In genomic region chr1:57101171-57101570, GRCh38 we compare ENCODE assay signal across 23 cellular contexts.
A peak's percentile ranks its signal among the peaks of the same experiment; 100 is the strongest.
DNase-seq lines count a peak whose midpoint lies in the region; ATAC-seq, FAIRE-seq and TF ChIP-seq lines count a peak whose summit lies in the region.
"Had no signal": no experiment of that assay in that cellular context is flagged by ENCODE, and none has a peak within 500 bp of the region (broad histone marks: within the 10 kb centered on the region; RNA-seq: fewer than 3 reads in every experiment).

No MANE protein-coding gene starts in this region.

- FAIRE-seq in small intestine (lab: Jason Lieb, UNC): no peak
- FAIRE-seq: GM19239 had no signal

- in situ Hi-C loops in GM23248 (cut with MboI): no loop called here

- H3K79me2 ChIP-seq in GM23248 (ENCODE audit: insufficient read depth) (no peaks in the 10 kb centered on the region), neural progenitor cell (ENCODE audit: low read depth) (no peaks in the 10 kb centered on the region)

- H3K27me3 Mint-ChIP-seq in neural progenitor cell (ENCODE audit: insufficient read depth, low read depth) (peaks cover 4% of the 10 kb centered on the region), mesothelial cell of epicardium (ENCODE audit: low read depth) (peaks cover 3% of the 10 kb centered on the region)

- H4K20me1 ChIP-seq in GM23248 (ENCODE audit: insufficient read depth) (no peaks in the 10 kb centered on the region), neural progenitor cell (ENCODE audit: low read depth) (no peaks in the 10 kb centered on the region)

- H3K9ac ChIP-seq in GM23248 (no peak overlapping the region), neural progenitor cell (no peak overlapping the region)

- 0 out of 2 replicates have a peak, but pooled peaks cover 8% of the 10 kb centered on the region for H3K4me1 ChIP-seq in GM23248 (ENCODE audit: insufficient read depth)
- H3K4me1 ChIP-seq in neural progenitor cell: peaks cover 50% of the 10 kb centered on the region
- no peaks in the 10 kb centered on the region for H3K4me1 ChIP-seq in small intestine (ENCODE audit: control insufficient read depth in 2 of 2, insufficient read depth in 1 of 2, low read depth in 1 of 2, low read length in 1 of 2)

- DNase-seq in GM23248 (peak; percentile 40), astrocyte of the hippocampus (ENCODE audit: low read depth, low spot score) (peak; percentile 16), fibroblast of the aortic adventitia (ENCODE audit: low read depth) (peak; percentile 2), neural progenitor cell (ENCODE audit: low spot score) (no peak), small intestine (no peak), NCI-H2029 treated with DMSO at 0.1 percent for 48 hours (lab: John Stamatoyannopoulos, UW) (no peak), mesothelial cell of epicardium (ENCODE audit: low spot score in 2 of 2, unreplicated experiment in 2 of 2) (no peak)
- DNase-seq: ACHN, DMS 273 treated with DMSO at 0.1 percent for 48 hours, GDM1, HCEC 1CT, KG1, MV-4-11, NCI-H1694 treated with DMSO at 0.1 percent for 48 hours, NCI-H2227 treated with DMSO at 0.1 percent for 48 hours, NCI-H510A treated with DMSO at 0.1 percent for 48 hours, NCI-H774, OCI-M1, SHP77 had no signal

- H3F3A ChIP-seq in GM23248 (ENCODE audit: insufficient read depth): no peaks in the 10 kb centered on the region
- H3F3A ChIP-seq in neural progenitor cell (ENCODE audit: low read depth): peaks cover 20% of the 10 kb centered on the region

- no peaks in the 10 kb centered on the region for H3K9me3 ChIP-seq in GM23248 (ENCODE audit: low read depth)
- no peaks in the 10 kb centered on the region for H3K9me3 ChIP-seq in neural progenitor cell (ENCODE audit: low read depth)
- H3K9me3 ChIP-seq in small intestine (ENCODE audit: control insufficient read depth, low read depth): no peaks in the 10 kb centered on the region

- no peaks in the 10 kb centered on the region for H3K9me2 ChIP-seq in GM23248 (ENCODE audit: insufficient read depth)

- TF ChIP-seq CTCF in fibroblast of the aortic adventitia (IDR thresholded peaks at IDR 0.05; ENCODE audit: insufficient read depth, low read length) (no peak), neural progenitor cell (IDR thresholded peaks at IDR 0.05) (no peak), mesothelial cell of epicardium (IDR thresholded peaks at IDR 0.05; ENCODE audit: unreplicated experiment) (no peak)

- H3K4me3 Mint-ChIP-seq in neural progenitor cell: no peak overlapping the region
- H3K4me3 Mint-ChIP-seq in mesothelial cell of epicardium: no peak overlapping the region
- H3K4me3 Mint-ChIP-seq: CD14-positive monocyte had no signal

- H3K4me2 ChIP-seq in GM23248 (ENCODE audit: unreplicated experiment) (no peak overlapping the region), neural progenitor cell (peak overlapping the region; percentile 5)

- no peak for ATAC-seq in HG03439 (IDR thresholded peaks at IDR 0.05; ENCODE audit: unreplicated experiment)

- H3K27ac ChIP-seq in GM23248: no peak overlapping the region
- no peak overlapping the region for H3K27ac ChIP-seq in neural progenitor cell
- no peak overlapping the region for H3K27ac ChIP-seq in small intestine (ENCODE audit: low read depth in 1 of 2, low read length in 1 of 2)
- H3K27ac ChIP-seq: SK-N-MC had no signal

- H3K27me3 ChIP-seq in GM23248 (replicated peaks; ENCODE audit: insufficient read depth): no peaks in the 10 kb centered on the region
- no peaks in the 10 kb centered on the region for H3K27me3 ChIP-seq in neural progenitor cell
- H3K27me3 ChIP-seq in small intestine (ENCODE audit: control insufficient read depth in 2 of 2, insufficient read depth in 2 of 2, low read length in 2 of 2): no peaks in the 10 kb centered on the region

- no peaks in the 10 kb centered on the region for H3K9me3 Mint-ChIP-seq in neural progenitor cell
- H3K9me3 Mint-ChIP-seq in mesothelial cell of epicardium: no peaks in the 10 kb centered on the region

- no peak overlapping the region for H2AFZ ChIP-seq in GM23248
- no peak overlapping the region for H2AFZ ChIP-seq in neural progenitor cell (replicated peaks)

- H3K4me1 Mint-ChIP-seq in neural progenitor cell (peaks cover 61% of the 10 kb centered on the region), mesothelial cell of epicardium (no peaks in the 10 kb centered on the region)
- H3K4me1 Mint-ChIP-seq: CD14-positive monocyte had no signal

- no peaks in the 10 kb centered on the region for H3K36me3 Mint-ChIP-seq in neural progenitor cell
- H3K36me3 Mint-ChIP-seq in mesothelial cell of epicardium: no peaks in the 10 kb centered on the region
- H3K36me3 Mint-ChIP-seq: CD14-positive monocyte had no signal

- WGBS in GM23248 (ENCODE audit: low coverage in 1 of 2, low lambda C conversion rate in 2 of 2, missing lambda C conversion rate in 2 of 2), 2 experiments: 34 to 35% methylated on average over 2 of the region's 2 CpGs
- WGBS in small intestine, 3 donors: 68 to 74% (median 71%) methylated on average over 2 of the region's 2 CpGs

- H3K27ac Mint-ChIP-seq in neural progenitor cell: peak overlapping the region; percentile 57
- H3K27ac Mint-ChIP-seq in mesothelial cell of epicardium: no peak overlapping the region
- H3K27ac Mint-ChIP-seq: CD14-positive monocyte had no signal

- H3K4me3 ChIP-seq in GM23248: no peak overlapping the region
- no peak overlapping the region for H3K4me3 ChIP-seq in fibroblast of the aortic adventitia (ENCODE audit: low read depth, low read length)
- H3K4me3 ChIP-seq in neural progenitor cell: no peak overlapping the region
- no peak overlapping the region for H3K4me3 ChIP-seq in small intestine (ENCODE audit: low read depth in 1 of 2, low read length in 2 of 2)
- H3K4me3 ChIP-seq: SK-N-MC had no signal

- H3K36me3 ChIP-seq in GM23248 (ENCODE audit: low read depth): no peaks in the 10 kb centered on the region
- H3K36me3 ChIP-seq in neural progenitor cell: no peaks in the 10 kb centered on the region
- H3K36me3 ChIP-seq in small intestine (ENCODE audit: control insufficient read depth in 2 of 2, insufficient read depth in 2 of 2, low read length in 2 of 2): no peaks in the 10 kb centered on the region

Comparison
In these comparisons a context has a peak if more than half of its experiments do, and no peak if none do; other contexts are left out.
1. DNase-seq: peak in GM23248 (single experiment), astrocyte of the hippocampus (single experiment) and fibroblast of the aortic adventitia (single experiment); none in neural progenitor cell (single experiment), small intestine (single experiment), NCI-H2029 treated with DMSO at 0.1 percent for 48 hours (single experiment) and mesothelial cell of epicardium (0 of 2).